ENCODE assay signal across 10 cellular contexts in genomic region chr20:49909499-49910339, GRCh38. TPM values are rescaled to one million over a fixed set of nuclear protein-coding genes. Genes with fewer than 3 reads are reported as not detected.
DNase-seq lines count a peak whose midpoint lies in the region; TF ChIP-seq lines count a peak whose summit lies in the region.
"Had no signal": no experiment of that assay in that cellular context is flagged by ENCODE, and none has a peak within 500 bp of the region (broad histone marks: within the 10 kb centered on the region; RNA-seq: fewer than 3 reads in every experiment).

No MANE protein-coding gene starts in this region.

- peak overlapping the region; percentile 70 for H3K9ac ChIP-seq in mucosa of stomach (ENCODE audit: low read length)

- peaks cover 52% of the 10 kb centered on the region for H3K4me1 ChIP-seq in mucosa of stomach (ENCODE audit: control insufficient read depth, insufficient read depth, low read length)

- no peaks in the 10 kb centered on the region for H3K27me3 ChIP-seq in mucosa of stomach (ENCODE audit: control insufficient read depth, insufficient read depth, low read length)

- no peaks in the 10 kb centered on the region for H3K36me3 ChIP-seq in mucosa of stomach (ENCODE audit: control insufficient read depth, insufficient read depth, low read length)

- H3K4me3 ChIP-seq in AG10803 (ENCODE audit: low read length) (no peak overlapping the region), NB4 (ENCODE audit: low read depth, low read length) (peak overlapping the region; percentile 22), mucosa of stomach (ENCODE audit: low read length) (no peak overlapping the region)

- TF ChIP-seq CTCF in AG10803 (conservative IDR thresholded peaks at IDR 0.05; ENCODE audit: low read length) (peak; percentile 28), NB4 (IDR thresholded peaks at IDR 0.05; ENCODE audit: low read depth, low read length) (peak; percentile 63)

- H3K9me3 ChIP-seq in mucosa of stomach (ENCODE audit: control insufficient read depth, low read length), result no peaks in the 10 kb centered on the region

- no peak for TF ChIP-seq POLR2A in NB4 (IDR thresholded peaks at IDR 0.05; ENCODE audit: extremely low read depth, insufficient read length)

- DNase-seq in AG10803 (ENCODE audit: low read depth), result no peak
- peak; percentile 76 for DNase-seq in NB4 (ENCODE audit: low read depth)
- peak; percentile 30 to 42 for DNase-seq in dermis microvascular lymphatic vessel endothelial cell (ENCODE audit: low read depth in 2 of 2)
- no peak for DNase-seq in OCI-M2 (lab: John Stamatoyannopoulos, UW; ENCODE audit: unreplicated experiment)
- no peak for DNase-seq in EL
- DNase-seq in NCI-H748 treated with DMSO at 0.1 percent for 48 hours (lab: John Stamatoyannopoulos, UW), result no peak
- DNase-seq in activated naive CD4-positive, alpha-beta T cell treated with Interleukin-2 at 50 U/mL for 16 hours, result no peak
- DNase-seq: activated CD4-positive, alpha-beta T cell treated with anti-CD3 and anti-CD28 coated beads for 36 hours; NCI-H1436 had no signal

RNA-seq across cellular contexts. Expression of gene SPATA2, which starts 5.6 kb away (rescaled TPM):
- total RNA-seq in dermis microvascular lymphatic vessel endothelial cell, result 0.64 and 1.0 TPM in 2 replicates

RNA-seq across cellular contexts. Expression of gene RNF114, which starts 26.5 kb away (rescaled TPM):
- 30.8 and 47.2 TPM in 2 replicates for total RNA-seq in dermis microvascular lymphatic vessel endothelial cell

Comparison
In these comparisons a context has a peak if more than half of its experiments do, and no peak if none do; other contexts are left out.
1. DNase-seq: peak in NB4 (single experiment) and dermis microvascular lymphatic vessel endothelial cell (2 of 2); none in AG10803 (single experiment), OCI-M2 (single experiment), EL (single experiment), NCI-H748 treated with DMSO at 0.1 percent for 48 hours (single experiment) and activated naive CD4-positive, alpha-beta T cell treated with Interleukin-2 at 50 U/mL for 16 hours (single experiment).